ENCODE assay signal across 1 cellular context in the genomic region with DNA sequence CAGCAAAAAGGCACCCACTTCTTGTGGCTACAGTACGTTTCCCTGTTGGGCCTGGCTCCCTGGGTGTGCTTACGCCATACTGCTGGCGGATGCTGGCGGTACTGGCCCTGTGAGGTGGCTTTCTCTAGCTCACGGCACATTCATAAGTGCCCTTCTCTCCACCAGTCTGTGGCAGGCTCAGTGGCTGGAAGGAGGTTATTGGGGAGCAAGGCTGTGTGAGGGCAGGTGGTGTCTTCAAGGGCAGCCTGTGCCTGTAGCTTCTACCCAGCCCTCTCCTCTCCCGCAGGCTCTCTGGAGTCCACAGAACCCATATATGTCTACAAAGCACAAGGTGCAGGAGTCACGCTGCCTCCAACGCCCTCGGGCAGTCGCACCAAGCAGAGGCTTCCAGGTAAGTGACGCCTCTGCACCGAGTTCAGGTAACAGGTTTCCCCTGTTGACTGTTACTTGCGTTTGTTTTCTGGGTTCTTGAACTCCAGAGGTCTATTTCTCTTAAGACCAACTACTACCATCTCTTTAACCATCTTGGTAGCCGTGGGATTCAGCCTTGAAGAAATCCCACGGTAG.
TF ChIP-seq lines count a peak whose summit lies in the region.

No MANE protein-coding gene starts in this region.

TF ChIP-seq in HepG2, 621 proteins besides CTCF, POLR2A, EP300 and RAD21:
- TF ChIP-seq RBM22 (optimal IDR thresholded peaks at IDR 0.05; ENCODE audit: low read length) (peak; percentile 97), GTF2F1 (IDR thresholded peaks at IDR 0.05; ENCODE audit: low read length) (no peak), DNMT1 (CRISPR knock-in tag; IDR thresholded peaks at IDR 0.05) (peak; percentile 51; the same call in 1 of the 2 replicates), JUNB (CRISPR knock-in tag; IDR thresholded peaks at IDR 0.05; ENCODE audit: borderline replicate concordance) (0 out of 2 replicates have a peak, but pooled peaks have one; percentile 5), TGIF2 (CRISPR knock-in tag; IDR thresholded peaks at IDR 0.05) (no peak), MAFG (CRISPR knock-in tag; IDR thresholded peaks at IDR 0.05) (0 out of 2 replicates have a peak, but pooled peaks have one; percentile 26), SETDB1 (CRISPR knock-in tag; IDR thresholded peaks at IDR 0.05; ENCODE audit: borderline replicate concordance) (0 out of 2 replicates have a peak, but pooled peaks have one; percentile 38), NONO (IDR thresholded peaks at IDR 0.05) (no peak), NONO (CRISPR knock-in tag; conservative IDR thresholded peaks at IDR 0.05) (peak; percentile 51; the same call in 1 of the 2 replicates)
- TF ChIP-seq, protein P1, sequence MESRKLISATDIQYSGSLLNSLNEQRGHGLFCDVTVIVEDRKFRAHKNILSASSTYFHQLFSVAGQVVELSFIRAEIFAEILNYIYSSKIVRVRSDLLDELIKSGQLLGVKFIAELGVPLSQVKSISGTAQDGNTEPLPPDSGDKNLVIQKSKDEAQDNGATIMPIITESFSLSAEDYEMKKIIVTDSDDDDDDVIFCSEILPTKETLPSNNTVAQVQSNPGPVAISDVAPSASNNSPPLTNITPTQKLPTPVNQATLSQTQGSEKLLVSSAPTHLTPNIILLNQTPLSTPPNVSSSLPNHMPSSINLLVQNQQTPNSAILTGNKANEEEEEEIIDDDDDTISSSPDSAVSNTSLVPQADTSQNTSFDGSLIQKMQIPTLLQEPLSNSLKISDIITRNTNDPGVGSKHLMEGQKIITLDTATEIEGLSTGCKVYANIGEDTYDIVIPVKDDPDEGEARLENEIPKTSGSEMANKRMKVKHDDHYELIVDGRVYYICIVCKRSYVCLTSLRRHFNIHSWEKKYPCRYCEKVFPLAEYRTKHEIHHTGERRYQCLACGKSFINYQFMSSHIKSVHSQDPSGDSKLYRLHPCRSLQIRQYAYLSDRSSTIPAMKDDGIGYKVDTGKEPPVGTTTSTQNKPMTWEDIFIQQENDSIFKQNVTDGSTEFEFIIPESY (CRISPR knock-in tag; IDR thresholded peaks at IDR 0.05), result peak; percentile 90
TF ChIP-seq in HepG2: peak in this region for 7.
